9 cellular contexts compared by ENCODE assay signal in the genomic region with DNA sequence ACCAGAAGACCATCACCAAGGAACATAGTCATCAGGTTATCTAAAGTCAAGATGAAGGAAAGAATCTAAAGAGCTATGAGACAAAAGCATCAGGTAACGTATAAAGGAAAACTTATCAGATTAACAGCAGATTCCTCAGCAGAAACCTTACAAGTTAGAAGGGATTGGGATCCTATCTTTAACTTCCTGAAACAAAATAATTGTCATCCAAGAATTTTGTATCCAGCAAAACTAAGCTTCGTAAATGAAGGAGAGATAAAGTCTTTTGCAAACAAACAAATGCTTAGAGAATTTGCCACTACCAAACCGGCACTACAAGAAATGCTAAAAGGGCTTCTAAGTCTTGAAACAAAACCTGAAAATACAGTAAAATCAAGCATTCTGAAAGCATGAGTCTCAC.
"Had no signal": no experiment of that assay in that cellular context is flagged by ENCODE, and none has a peak within 500 bp of the region (broad histone marks: within the 10 kb centered on the region; RNA-seq: fewer than 3 reads in every experiment).

No MANE protein-coding gene starts in this region.

- H3K27ac ChIP-seq: HL-60, KMS-11 had no signal

- DNase-seq: IMR-90, KBM-7, KG1 had no signal

- H3K27ac Mint-ChIP-seq: IgD-negative memory B cell had no signal

- H3K4me3 Mint-ChIP-seq: IgD-negative memory B cell had no signal

- FAIRE-seq: HepG2, HTR-8/SVneo, K562 had no signal

- H3K9ac ChIP-seq: KMS-11 had no signal

- H3K4me1 Mint-ChIP-seq: IgD-negative memory B cell had no signal

- H3K4me3 ChIP-seq: K562 had no signal
